Comparison of ENCODE assay signal across 8 cellular contexts in genomic region chr5:66814146-66814991, GRCh38.
A peak's percentile ranks its signal among the peaks of the same experiment; 100 is the strongest.
DNase-seq lines count a peak whose midpoint lies in the region; ATAC-seq and TF ChIP-seq lines count a peak whose summit lies in the region.

No MANE protein-coding gene starts in this region.

- H3K4me3 ChIP-seq in GM12864 (ENCODE audit: low read depth, low read length) (no peak overlapping the region), RWPE2 (ENCODE audit: severe bottlenecking) (no peak overlapping the region), brain microvascular endothelial cell (ENCODE audit: low read depth, low read length) (no peak overlapping the region)

- H3K36me3 ChIP-seq in RWPE2 (ENCODE audit: low read depth) (no peaks in the 10 kb centered on the region), brain microvascular endothelial cell (replicated peaks) (no peaks in the 10 kb centered on the region)

- peak; percentile 49 for DNase-seq in AG08396 (ENCODE audit: low spot score)
- DNase-seq in GM12864 (ENCODE audit: low read depth): peak; percentile 16
- DNase-seq in RWPE2 (ENCODE audit: low spot score): no peak
- peak; percentile 59 for DNase-seq in brain microvascular endothelial cell
- no peak for DNase-seq in left lobe of liver (ENCODE audit: low spot score)
- peak; percentile 17 for DNase-seq in stimulated activated naive B cell treated with anti-CD40 and anti-IgM and Interleukin-4, amounts not matched to agents 10 μg/mL and 1 μg/mL and 100 μg/mL, for 72 hours
- DNase-seq in OCI-M2 (lab: John Stamatoyannopoulos, UW; ENCODE audit: unreplicated experiment): no peak

- no peaks in the 10 kb centered on the region for H3K27me3 ChIP-seq in RWPE2 (ENCODE audit: insufficient read depth, poor library complexity, severe bottlenecking)
- no peaks in the 10 kb centered on the region for H3K27me3 ChIP-seq in brain microvascular endothelial cell (replicated peaks)

- no peak overlapping the region for H3K4me3 Mint-ChIP-seq in stimulated activated naive B cell treated with anti-CD40 and anti-IgM and Interleukin-4, amounts not matched to agents 10 μg/mL and 1 μg/mL and 100 μg/mL, for 72 hours

- no peak overlapping the region for H3K27ac Mint-ChIP-seq in stimulated activated naive B cell treated with anti-CD40 and anti-IgM and Interleukin-4, amounts not matched to agents 10 μg/mL and 1 μg/mL and 100 μg/mL, for 72 hours

- H3K9me3 ChIP-seq in RWPE2 (ENCODE audit: severe bottlenecking): no peaks in the 10 kb centered on the region

- no peaks in the 10 kb centered on the region for H3K9me3 Mint-ChIP-seq in stimulated activated naive B cell treated with anti-CD40 and anti-IgM and Interleukin-4, amounts not matched to agents 10 μg/mL and 1 μg/mL and 100 μg/mL, for 72 hours

- peak; percentile 49 for ATAC-seq in HG03439 (IDR thresholded peaks at IDR 0.05; ENCODE audit: unreplicated experiment)
- peak; percentile 88 for ATAC-seq in RWPE2 (ENCODE audit: low read depth)
- ATAC-seq in left lobe of liver: peak; percentile 65
- ATAC-seq in stimulated activated naive B cell treated with anti-CD40 and anti-IgM and Interleukin-4, amounts not matched to agents 10 μg/mL and 1 μg/mL and 100 μg/mL, for 72 hours (replicated peaks): peak; percentile 84

- no peaks in the 10 kb centered on the region for H3K36me3 Mint-ChIP-seq in stimulated activated naive B cell treated with anti-CD40 and anti-IgM and Interleukin-4, amounts not matched to agents 10 μg/mL and 1 μg/mL and 100 μg/mL, for 72 hours

- no peak overlapping the region for H3K27ac ChIP-seq in RWPE2 (ENCODE audit: poor library complexity, severe bottlenecking)
- no peak overlapping the region for H3K27ac ChIP-seq in brain microvascular endothelial cell

- peak; percentile 71 for TF ChIP-seq CTCF in GM12864 (IDR thresholded peaks at IDR 0.05; ENCODE audit: low read depth, low read length, missing control alignments)
- TF ChIP-seq CTCF in RWPE2 (IDR thresholded peaks at IDR 0.05; ENCODE audit: poor library complexity, severe bottlenecking): peak; percentile 97
- TF ChIP-seq CTCF in brain microvascular endothelial cell (IDR thresholded peaks at IDR 0.05; ENCODE audit: low read depth, low read length, missing control alignments): peak; percentile 79

- in situ Hi-C loops in brain microvascular endothelial cell (cut with HindIII; ENCODE audit: low pct_ligation_motif_present, low sequenced_read_pairs): no loop called here

- H3K27me3 Mint-ChIP-seq in stimulated activated naive B cell treated with anti-CD40 and anti-IgM and Interleukin-4, amounts not matched to agents 10 μg/mL and 1 μg/mL and 100 μg/mL, for 72 hours: peaks cover 10 to 20% of the 10 kb centered on the region in 2 donors

- peaks cover 7 to 8% of the 10 kb centered on the region in 2 donors for H3K4me1 Mint-ChIP-seq in stimulated activated naive B cell treated with anti-CD40 and anti-IgM and Interleukin-4, amounts not matched to agents 10 μg/mL and 1 μg/mL and 100 μg/mL, for 72 hours

- no peaks in the 10 kb centered on the region for H3K4me1 ChIP-seq in RWPE2 (ENCODE audit: insufficient read depth, poor library complexity, severe bottlenecking)

Comparison
In these comparisons a context has a peak if more than half of its experiments do, and no peak if none do; other contexts are left out.
1. DNase-seq: peak in AG08396 (single experiment), GM12864 (single experiment), brain microvascular endothelial cell (single experiment) and stimulated activated naive B cell treated with anti-CD40 and anti-IgM and Interleukin-4, amounts not matched to agents 10 μg/mL and 1 μg/mL and 100 μg/mL, for 72 hours (single experiment); none in RWPE2 (single experiment), left lobe of liver (single experiment) and OCI-M2 (single experiment).
2. Peak in every context shown above with its lines, with median percentiles within 50 percentile points of each other: CTCF ChIP-seq and ATAC-seq.